14 cellular contexts compared by ENCODE assay signal in the genomic region with DNA sequence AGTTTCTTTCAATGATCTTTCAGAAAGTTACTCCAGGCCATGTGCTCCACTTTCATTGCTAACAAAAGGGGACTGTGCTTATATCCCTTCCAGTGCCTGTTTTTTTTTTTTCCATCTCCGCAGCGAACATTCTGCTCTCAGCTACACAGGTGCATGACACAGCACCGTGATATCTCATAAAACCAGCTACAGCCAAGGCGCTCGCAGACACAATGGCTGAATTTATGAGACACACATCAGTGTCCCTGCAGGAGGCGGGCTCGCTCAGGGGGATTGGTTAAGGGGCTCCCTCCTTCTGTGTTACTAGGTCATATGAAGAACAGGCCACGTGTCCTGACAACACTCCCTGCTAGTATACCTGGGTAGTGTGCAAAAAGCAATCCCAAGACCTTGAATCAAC.
"Had no signal": no experiment of that assay in that cellular context is flagged by ENCODE, and none has a peak within 500 bp of the region (broad histone marks: within the 10 kb centered on the region; RNA-seq: fewer than 3 reads in every experiment).

No MANE protein-coding gene starts in this region.

- ATAC-seq: left ventricle myocardium superior; naive thymus-derived CD8-positive, alpha-beta T cell; sciatic nerve had no signal

- H3K27me3 ChIP-seq: suprapubic skin had no signal

- H3K4me3 ChIP-seq: suprapubic skin had no signal

- H3K9me3 ChIP-seq: suprapubic skin had no signal

- DNase-seq: activated CD4-positive, CD25-positive, alpha-beta regulatory T cell treated with anti-CD3 and anti-CD28 coated beads, Interleukin-2, amount 50 U/mL, for 72 hours; activated naive CD4-positive, alpha-beta T cell; aorta; effector CD8-positive, alpha-beta T cell; foreskin fibroblast; hypothalamus; kidney; left ventricle myocardium superior; naive thymus-derived CD8-positive, alpha-beta T cell; occipital lobe; T-helper 9 cell; trophoblast cell had no signal

- H3K36me3 ChIP-seq: suprapubic skin had no signal

- H3K27ac ChIP-seq: suprapubic skin had no signal
